ENCODE assay signal across 13 cellular contexts in the genomic region with DNA sequence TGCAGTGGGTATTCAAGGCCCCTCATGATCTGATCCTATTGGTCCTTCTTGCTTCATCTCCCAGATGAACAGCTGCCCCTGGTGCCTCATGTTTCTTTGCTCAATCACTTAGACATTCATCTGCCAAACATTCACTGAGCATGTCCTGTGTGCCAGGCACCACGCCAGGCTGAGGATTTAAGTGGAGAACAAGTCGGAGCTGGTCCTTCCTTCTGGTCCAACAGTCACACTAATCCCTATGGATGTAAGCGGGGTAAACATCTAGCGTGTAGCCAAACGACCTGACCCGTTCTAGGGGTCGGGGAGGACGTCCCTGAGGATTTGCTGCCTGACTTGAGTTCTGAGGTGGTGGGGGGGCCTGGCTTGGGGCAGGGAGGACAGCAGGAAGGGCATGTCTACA. TPM values are rescaled to one million over a fixed set of nuclear protein-coding genes. Genes with fewer than 3 reads are reported as not detected.
DNase-seq lines count a peak whose midpoint lies in the region; ATAC-seq, FAIRE-seq and TF ChIP-seq lines count a peak whose summit lies in the region.
"Had no signal": no experiment of that assay in that cellular context is flagged by ENCODE, and none has a peak within 500 bp of the region (broad histone marks: within the 10 kb centered on the region; RNA-seq: fewer than 3 reads in every experiment).

No MANE protein-coding gene starts in this region.

- DNase-seq in left cardiac atrium (peak; percentile 43), left ventricle myocardium superior (no peak), NCI-H82 treated with DMSO at 0.1 percent for 48 hours (lab: John Stamatoyannopoulos, UW; ENCODE audit: unreplicated experiment) (peak; percentile 36), fibroblast of the conjunctiva (ENCODE audit: low read depth) (peak; percentile 75), urothelium cell line (ENCODE audit: low spot score) (no peak), NCI-H774 (lab: John Stamatoyannopoulos, UW) (no peak), omental fat pad (ENCODE audit: low spot score) (no peak)
- DNase-seq: activated CD8-positive, alpha-beta memory T cell treated with anti-CD3 and anti-CD28 coated beads for 24 hours; erythroblast; T-cell had no signal

- ATAC-seq in left cardiac atrium (peak in 1 of 2 donors; percentile 67), left ventricle myocardium superior (no peak), GM19467 (IDR thresholded peaks at IDR 0.05; ENCODE audit: unreplicated experiment) (no peak), omental fat pad (ENCODE audit: low FRiP score) (no peak)
- ATAC-seq: T-cell had no signal

- no peak for TF ChIP-seq CTCF in omental fat pad (IDR thresholded peaks at IDR 0.05)

- peak; percentile 69 for FAIRE-seq in urothelium cell line (lab: Jason Lieb, UNC)
- FAIRE-seq: A204.1 had no signal

- intact Hi-C loops in left cardiac atrium (cut with DNase I) = no loop called here
- intact Hi-C loops in left ventricle myocardium superior (cut with micrococcal nuclease) = no loop called here

RNA-seq across cellular contexts. Expression of gene ZMAT5, which starts 21.9 kb away (rescaled TPM):
- total RNA-seq in left cardiac atrium (10 to 100 TPM; 15.2 to 21.1 TPM), left ventricle myocardium superior (21.6 TPM), omental fat pad (10 to 100 TPM in 3 of 4 donors, 1 to 10 TPM in 1; 8.3 to 23.0 (median 16.9) TPM)

RNA-seq across cellular contexts. Expression of gene UQCR10, which starts 22.3 kb away (rescaled TPM):
- total RNA-seq in left cardiac atrium (100 to 1,000 TPM; 229 to 266 TPM), left ventricle myocardium superior (402 TPM), omental fat pad (10 to 100 TPM; 47.3 to 73.6 (median 65.4) TPM)

RNA-seq across cellular contexts. Expression of gene CABP7, which starts 25.1 kb away (rescaled TPM):
- total RNA-seq in left cardiac atrium (not detected), left ventricle myocardium superior (not detected), omental fat pad (under 1 TPM in 2 of 4 donors, not detected in 2; 0.13 to 0.19 TPM)
- total RNA-seq: NCI-H460 had no signal

Comparison
In these comparisons a context has a peak if more than half of its experiments do, and no peak if none do; other contexts are left out.
1. DNase-seq: peak in left cardiac atrium (single experiment), NCI-H82 treated with DMSO at 0.1 percent for 48 hours (single experiment) and fibroblast of the conjunctiva (single experiment); none in left ventricle myocardium superior (single experiment), urothelium cell line (single experiment), NCI-H774 (single experiment) and omental fat pad (single experiment).